Comparison of ENCODE assay signal across 9 cellular contexts in the genomic region with DNA sequence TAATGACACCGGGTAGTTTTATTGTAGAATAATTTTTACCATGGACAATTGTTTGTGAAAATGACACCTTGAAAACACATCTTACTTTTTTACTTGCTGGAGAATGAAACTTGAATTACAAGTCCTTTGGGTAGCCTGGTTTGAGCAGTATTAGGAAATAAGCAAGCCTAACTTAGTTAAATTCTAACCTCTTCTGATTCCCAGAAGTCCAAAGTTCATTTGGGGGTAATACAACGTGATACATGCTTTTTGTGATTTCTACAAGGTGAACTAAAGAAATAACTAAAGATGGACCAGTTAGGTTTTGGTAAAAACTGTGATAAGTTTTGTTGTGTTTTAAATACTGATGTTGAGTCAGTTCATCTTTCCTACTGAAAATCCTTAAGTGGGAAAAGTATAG.
DNase-seq lines count a peak whose midpoint lies in the region; ATAC-seq and TF ChIP-seq lines count a peak whose summit lies in the region.
"Had no signal": no experiment of that assay in that cellular context is flagged by ENCODE, and none has a peak within 500 bp of the region (broad histone marks: within the 10 kb centered on the region; RNA-seq: fewer than 3 reads in every experiment).

No MANE protein-coding gene starts in this region.

- no peaks in the 10 kb centered on the region for H3K9me3 ChIP-seq in right atrium auricular region
- no peaks in the 10 kb centered on the region for H3K9me3 ChIP-seq in vagina

- peaks cover 0 to 60% of the 10 kb centered on the region in 2 donors for H3K4me1 ChIP-seq in right atrium auricular region
- peaks cover 63% of the 10 kb centered on the region for H3K4me1 ChIP-seq in vagina

- H3K36me3 Mint-ChIP-seq in chondrocyte (ENCODE audit: low read depth) (peaks cover 7% of the 10 kb centered on the region), naive B cell (peaks cover 0 to 5% of the 10 kb centered on the region in 2 donors)

- ATAC-seq in naive B cell (ENCODE audit: low read depth in 2 of 2) (no peak), HG03342 (IDR thresholded peaks at IDR 0.05; ENCODE audit: unreplicated experiment) (no peak)

- H3K27me3 ChIP-seq in right atrium auricular region = no peaks in the 10 kb centered on the region
- no peaks in the 10 kb centered on the region for H3K27me3 ChIP-seq in vagina

- H3K27me3 Mint-ChIP-seq in chondrocyte (ENCODE audit: low read depth) (no peaks in the 10 kb centered on the region), naive B cell (peaks cover 28 to 31% (median 31%) of the 10 kb centered on the region in 3 donors)

- no peak for TF ChIP-seq POLR2A in vagina (IDR thresholded peaks at IDR 0.05)
- TF ChIP-seq POLR2A in erythroblast (IDR thresholded peaks at IDR 0.05; ENCODE audit: low read length) = no peak

- H3K27ac ChIP-seq in right atrium auricular region (peak overlapping the region; percentile 85 to 86), vagina (peak overlapping the region; percentile 75)

- peak overlapping the region; percentile 96 for H3K27ac Mint-ChIP-seq in chondrocyte (ENCODE audit: unreplicated experiment)
- peak overlapping the region in 1 of 6 donors; percentile 43 for H3K27ac Mint-ChIP-seq in naive B cell

- DNase-seq in right atrium auricular region (ENCODE audit: low spot score) = no peak
- no peak for DNase-seq in cardiac septum (ENCODE audit: low spot score)
- DNase-seq in chondrocyte (ENCODE audit: low spot score) = no peak
- DNase-seq in naive B cell = no peak
- DNase-seq in vagina (ENCODE audit: extremely low spot score in 2 of 2) = no peak
- no peak for DNase-seq in NCI-H774 (lab: John Stamatoyannopoulos, UW)
- no peak for DNase-seq in erythroblast (lab: John Stamatoyannopoulos, UW)
- DNase-seq: NCI-H446 had no signal

- peaks cover 19% of the 10 kb centered on the region for H3K36me3 ChIP-seq in right atrium auricular region
- H3K36me3 ChIP-seq in vagina = peaks cover 0 to 2% of the 10 kb centered on the region in 2 donors

- TF ChIP-seq CTCF in right atrium auricular region (IDR thresholded peaks at IDR 0.05) (no peak), chondrocyte (IDR thresholded peaks at IDR 0.05) (no peak), vagina (IDR thresholded peaks at IDR 0.05) (no peak)

- H3K4me3 Mint-ChIP-seq in chondrocyte (ENCODE audit: unreplicated experiment) = peak overlapping the region; percentile 80
- peak overlapping the region; percentile 83 to 94 (median 88) for H3K4me3 Mint-ChIP-seq in naive B cell

- intact Hi-C loops in cardiac septum (cut with DNase I) = no loop called here
- intact Hi-C loops in vagina (cut with DNase I) = no loop called here

- H3K9me3 Mint-ChIP-seq in chondrocyte (ENCODE audit: low read depth) (no peaks in the 10 kb centered on the region), naive B cell (no peaks in the 10 kb centered on the region)

- H3K4me1 Mint-ChIP-seq in chondrocyte (ENCODE audit: low read depth) = peaks cover 54% of the 10 kb centered on the region
- peaks cover 8 to 26% (median 23%) of the 10 kb centered on the region in 3 donors for H3K4me1 Mint-ChIP-seq in naive B cell

- peak overlapping the region; percentile 43 to 57 for H3K4me3 ChIP-seq in right atrium auricular region
- peak overlapping the region; percentile 43 to 55 for H3K4me3 ChIP-seq in vagina
